ENCODE assay signal across 9 cellular contexts in the genomic region with DNA sequence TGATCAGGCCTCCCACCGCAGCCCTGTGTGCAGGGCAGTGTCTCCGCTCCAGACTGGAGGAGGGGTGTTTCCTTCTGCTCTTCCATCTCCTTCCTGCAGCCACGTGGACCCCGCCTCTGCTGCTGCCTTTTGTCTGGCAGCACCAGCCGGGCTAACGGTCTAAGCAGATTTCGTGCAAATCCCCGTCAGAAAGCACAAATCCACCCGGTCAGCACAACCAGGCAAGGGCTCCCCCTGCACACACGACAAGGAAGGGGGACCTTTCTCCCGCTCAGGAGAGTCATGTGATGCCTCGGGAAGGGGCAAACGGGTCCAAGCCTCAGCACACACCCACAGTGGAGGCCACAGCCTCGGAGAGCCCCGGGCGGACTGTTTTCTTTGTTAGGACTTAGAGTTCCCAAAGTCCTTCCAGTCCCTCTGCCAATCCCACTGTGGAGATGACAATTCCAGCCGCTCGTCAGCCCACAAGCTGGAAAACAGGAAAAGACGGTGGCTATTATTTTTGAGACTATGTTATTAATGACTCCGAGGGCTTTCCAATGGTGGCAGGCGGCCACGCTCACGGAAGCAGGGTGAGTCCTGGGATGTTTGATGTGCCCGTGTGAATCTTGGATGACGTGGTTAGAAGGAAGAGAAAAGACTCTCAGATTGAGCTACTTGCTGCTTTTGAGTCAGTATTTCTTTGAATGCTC. TPM values are rescaled to one million over a fixed set of nuclear protein-coding genes. Genes with fewer than 3 reads are reported as not detected.
A peak's percentile ranks its signal among the peaks of the same experiment; 100 is the strongest.
DNase-seq lines count a peak whose midpoint lies in the region; ATAC-seq, FAIRE-seq and TF ChIP-seq lines count a peak whose summit lies in the region.
"Had no signal": no experiment of that assay in that cellular context is flagged by ENCODE, and none has a peak within 500 bp of the region (broad histone marks: within the 10 kb centered on the region; RNA-seq: fewer than 3 reads in every experiment).

No MANE protein-coding gene starts in this region.

- TF ChIP-seq POLR2A in GM12892 (IDR thresholded peaks at IDR 0.05; ENCODE audit: low read depth, low read length): no peak

- H3K36me3 ChIP-seq in neutrophil: no peaks in the 10 kb centered on the region

- CTCF ChIA-PET in AG04450 (lab: Charles Lee): interaction anchor here (1.0 to 4.1 kb wide), 3 partner anchors 16 to 196 kb away, joined by 6 to 23 read pairs (median 7); no protein-coding TSS in a partner anchor
- CTCF ChIA-PET in activated CD4-positive, alpha-beta memory T cell treated with anti-CD3 and anti-CD28 coated beads for 36 hours (lab: Charles Lee): interaction anchor here (1.0 kb wide), 1 partner anchor 27 kb away, joined by 3 read pairs; no protein-coding TSS in a partner anchor

- H3K4me1 Mint-ChIP-seq in activated CD4-positive, alpha-beta memory T cell treated with anti-CD3 and anti-CD28 coated beads for 36 hours (ENCODE audit: low read depth): no peaks in the 10 kb centered on the region

- peaks cover 16% of the 10 kb centered on the region for H3K9me3 Mint-ChIP-seq in activated CD4-positive, alpha-beta memory T cell treated with anti-CD3 and anti-CD28 coated beads for 36 hours

- H3K4me1 ChIP-seq in neutrophil (ENCODE audit: control insufficient read depth in 1 of 2, insufficient read depth in 1 of 2, low read depth in 1 of 2, low read length in 1 of 2): peaks cover 22 to 32% of the 10 kb centered on the region in 2 experiments

- in situ Hi-C loops in SK-MEL-5 (cut with HindIII; ENCODE audit: low pct_unique_long_range_greater_than_20kb, low sequenced_read_pairs): no loop called here

- H3K36me3 Mint-ChIP-seq in activated CD4-positive, alpha-beta memory T cell treated with anti-CD3 and anti-CD28 coated beads for 36 hours: peaks cover 9% of the 10 kb centered on the region

- H3K27ac Mint-ChIP-seq in activated CD4-positive, alpha-beta memory T cell treated with anti-CD3 and anti-CD28 coated beads for 36 hours: no peak overlapping the region

- POLR2A ChIA-PET in AG04450 (lab: Yijun Ruan, JAX): no interaction called here
- POLR2A ChIA-PET in activated CD4-positive, alpha-beta memory T cell treated with anti-CD3 and anti-CD28 coated beads for 36 hours (lab: Charles Lee): no interaction called here

- no peaks in the 10 kb centered on the region for H3K27me3 Mint-ChIP-seq in activated CD4-positive, alpha-beta memory T cell treated with anti-CD3 and anti-CD28 coated beads for 36 hours
- H3K27me3 Mint-ChIP-seq: activated T-helper 17 cell treated with anti-CD3 and anti-CD28 coated beads, Interleukin-2, amount 50 U/mL, for 72 hours had no signal

- intact Hi-C loops in activated CD4-positive, alpha-beta memory T cell treated with anti-CD3 and anti-CD28 coated beads for 36 hours (cut with micrococcal nuclease): no loop called here

- FAIRE-seq in GM12892 (lab: Jason Lieb, UNC): no peak

- peak overlapping the region; percentile 61 for H3K27ac ChIP-seq in AG04450 (ENCODE audit: low read depth, low read length)
- H3K27ac ChIP-seq in neutrophil: peak overlapping the region; percentile 80

- H3K4me3 ChIP-seq in AG04450 (ENCODE audit: low read depth, low read length): no peak overlapping the region
- H3K4me3 ChIP-seq in fibroblast of the aortic adventitia (ENCODE audit: low read depth, low read length): no peak overlapping the region
- no peak overlapping the region for H3K4me3 ChIP-seq in neutrophil (ENCODE audit: low read depth in 1 of 2, low read length in 1 of 2)

- ATAC-seq in HG03108 (IDR thresholded peaks at IDR 0.05; ENCODE audit: unreplicated experiment): no peak
- ATAC-seq: activated T-helper 17 cell treated with anti-CD3 and anti-CD28 coated beads, Interleukin-2, amount 50 U/mL, for 72 hours had no signal

- no peak for TF ChIP-seq CTCF in AG04450 (IDR thresholded peaks at IDR 0.05; ENCODE audit: low read depth, low read length)
- no peak for TF ChIP-seq CTCF in fibroblast of the aortic adventitia (IDR thresholded peaks at IDR 0.05; ENCODE audit: insufficient read depth, low read length)
- no peak for TF ChIP-seq CTCF in neutrophil (IDR thresholded peaks at IDR 0.05)

- DNase-seq in AG04450 (ENCODE audit: low read depth, low spot score) (no peak), SK-MEL-5 (ENCODE audit: low read depth, low spot score) (peak; percentile 23), fibroblast of the aortic adventitia (ENCODE audit: low read depth) (peak; percentile 73), COLO668 (lab: John Stamatoyannopoulos, UW; ENCODE audit: unreplicated experiment) (no peak), GM12892 (ENCODE audit: insufficient read length) (no peak)
- DNase-seq in activated CD4-positive, alpha-beta memory T cell treated with anti-CD3 and anti-CD28 coated beads for 36 hours: no peak

- H3K27me3 ChIP-seq in AG04450 (ENCODE audit: control insufficient read depth, insufficient read depth, low read length) (no peaks in the 10 kb centered on the region), neutrophil (peaks cover 9% of the 10 kb centered on the region)

- H3K4me3 Mint-ChIP-seq in activated CD4-positive, alpha-beta memory T cell treated with anti-CD3 and anti-CD28 coated beads for 36 hours: no peak overlapping the region
- H3K4me3 Mint-ChIP-seq: activated T-helper 17 cell treated with anti-CD3 and anti-CD28 coated beads, Interleukin-2, amount 50 U/mL, for 72 hours had no signal

- H3K9me3 ChIP-seq in AG04450 (ENCODE audit: control insufficient read depth, insufficient read depth, low read length): peaks cover 13% of the 10 kb centered on the region
- no peaks in the 10 kb centered on the region for H3K9me3 ChIP-seq in neutrophil

RNA-seq across cellular contexts. Expression of a gene that starts 22.5 kb away (rescaled TPM):
- polyA plus RNA-seq in AG04450 (2011; rRNA removed): 22.8 and 26.2 TPM in 2 replicates
- polyA minus RNA-seq in AG04450 (2011; rRNA and poly(A)+ RNA removed): 37.9 and 47.8 TPM in 2 replicates
- total RNA-seq in SK-MEL-5 (2014; rRNA removed; shearing (Covaris generic)): 4.4 and 6.7 TPM in 2 replicates
- 5.6 and 9.1 TPM in 2 replicates for polyA plus RNA-seq in SK-MEL-5 (2015; cell fraction: cytosol; rRNA removed)
- 11.8 and 12.0 TPM in 2 replicates for polyA plus RNA-seq in SK-MEL-5 (2015; cell fraction: nucleus; rRNA removed)
- 12.4 and 19.1 TPM in 2 replicates for total RNA-seq in fibroblast of the aortic adventitia (ENCODE audit: low replicate concordance)
- 10 to 100 TPM; 12.9 to 13.6 TPM for total RNA-seq in activated CD4-positive, alpha-beta memory T cell treated with anti-CD3 and anti-CD28 coated beads for 36 hours
- 7.1 TPM for polyA plus RNA-seq in GM12892 (2012; ENCODE audit: missing spikeins)

Comparison
In these comparisons a context has a peak if more than half of its experiments do, and no peak if none do; other contexts are left out.
1. DNase-seq: peak in SK-MEL-5 (single experiment) and fibroblast of the aortic adventitia (single experiment); none in AG04450 (single experiment), COLO668 (single experiment), activated CD4-positive, alpha-beta memory T cell treated with anti-CD3 and anti-CD28 coated beads for 36 hours (single experiment) and GM12892 (single experiment).